Comparison of ENCODE assay signal across 16 cellular contexts in genomic region chr5:69295088-69295754, GRCh38. TPM values are rescaled to one million over a fixed set of nuclear protein-coding genes. Genes with fewer than 3 reads are reported as not detected.
DNase-seq lines count a peak whose midpoint lies in the region; ATAC-seq and TF ChIP-seq lines count a peak whose summit lies in the region.
"Had no signal": no experiment of that assay in that cellular context is flagged by ENCODE, and none has a peak within 500 bp of the region (broad histone marks: within the 10 kb centered on the region; RNA-seq: fewer than 3 reads in every experiment).

No MANE protein-coding gene starts in this region.

- H3K27ac ChIP-seq in Panc1 (ENCODE audit: low read length) = no peak overlapping the region
- H3K27ac ChIP-seq in neural progenitor cell = no peak overlapping the region
- no peak overlapping the region for H3K27ac ChIP-seq in left ventricle myocardium inferior (replicated peaks)

- peak overlapping the region; percentile 73 for H2AFZ ChIP-seq in neural progenitor cell (replicated peaks)

- H3K4me2 ChIP-seq in neural progenitor cell = no peak overlapping the region

- H3K27me3 Mint-ChIP-seq in neural progenitor cell (ENCODE audit: insufficient read depth, low read depth) = no peaks in the 10 kb centered on the region
- H3K27me3 Mint-ChIP-seq: activated naive CD8-positive, alpha-beta T cell treated with anti-CD3 and anti-CD28 coated beads, Interleukin-2, amount 10 ng/mL, durations not matched to agents 7 days and 5 days; naive B cell had no signal

- H3K27me3 ChIP-seq in Panc1 (ENCODE audit: control insufficient read depth, insufficient read depth, low read length) (no peaks in the 10 kb centered on the region), neural progenitor cell (no peaks in the 10 kb centered on the region), left ventricle myocardium inferior (ENCODE audit: low read depth) (no peaks in the 10 kb centered on the region)

- H3K4me3 ChIP-seq in Panc1 (ENCODE audit: low read depth in 2 of 2, low read length in 2 of 2) (no peak overlapping the region), neural progenitor cell (no peak overlapping the region), left ventricle myocardium inferior (no peak overlapping the region)
- H3K4me3 ChIP-seq: GM12878 had no signal

- no peaks in the 10 kb centered on the region for H3K9me3 Mint-ChIP-seq in neural progenitor cell
- H3K9me3 Mint-ChIP-seq: activated naive CD8-positive, alpha-beta T cell treated with anti-CD3 and anti-CD28 coated beads, Interleukin-2, amount 10 ng/mL, durations not matched to agents 7 days and 5 days; naive B cell had no signal

- in situ Hi-C loops in Panc1 (cut with HindIII; ENCODE audit: low pct_unique_long_range_greater_than_20kb, low sequenced_read_pairs) = no loop called here

- DNase-seq in ELR (ENCODE audit: low read depth) (peak; percentile 77), Panc1 (ENCODE audit: low read depth, low spot score) (no peak), dermis blood vessel endothelial cell (peak; percentile 86), neural progenitor cell (ENCODE audit: low spot score) (peak; percentile 14), sciatic nerve (ENCODE audit: low spot score) (no peak), cortex of kidney (lab: John Stamatoyannopoulos, UW) (no peak), left ventricle myocardium inferior (no peak), retina (no peak)
- DNase-seq: activated CD4-positive, alpha-beta T cell treated with anti-CD3 and anti-CD28 coated beads, Interleukin-2, amount 50 U/mL, for 48 hours; activated naive CD8-positive, alpha-beta T cell treated with anti-CD3 and anti-CD28 coated beads, Interleukin-2, amount 10 ng/mL, durations not matched to agents 7 days and 5 days; MM.1S; naive B cell; NCI-H510A; SHP77; stimulated activated CD4-positive, alpha-beta T cell treated with anti-CD3 and anti-CD28 coated beads, Interleukin-12 subunit alpha, Interleukin-12 subunit beta, amount 100 ng/mL, for 4 hours had no signal

- no peaks in the 10 kb centered on the region for H3K36me3 ChIP-seq in Panc1 (ENCODE audit: control insufficient read depth, insufficient read depth, low read length)
- no peaks in the 10 kb centered on the region for H3K36me3 ChIP-seq in neural progenitor cell
- peaks cover 24% of the 10 kb centered on the region for H3K36me3 ChIP-seq in left ventricle myocardium inferior

- peaks cover 23% of the 10 kb centered on the region for H3K4me1 Mint-ChIP-seq in neural progenitor cell
- H3K4me1 Mint-ChIP-seq: activated naive CD8-positive, alpha-beta T cell treated with anti-CD3 and anti-CD28 coated beads, Interleukin-2, amount 10 ng/mL, durations not matched to agents 7 days and 5 days; naive B cell had no signal

- no peak overlapping the region for H3K4me3 Mint-ChIP-seq in neural progenitor cell
- H3K4me3 Mint-ChIP-seq: activated naive CD8-positive, alpha-beta T cell treated with anti-CD3 and anti-CD28 coated beads, Interleukin-2, amount 10 ng/mL, durations not matched to agents 7 days and 5 days; naive B cell had no signal

- H3K4me1 ChIP-seq in Panc1 (ENCODE audit: control insufficient read depth, insufficient read depth, low read length) = no peaks in the 10 kb centered on the region; the same call in 1 of the 2 replicates
- peaks cover 7% of the 10 kb centered on the region for H3K4me1 ChIP-seq in neural progenitor cell
- H3K4me1 ChIP-seq in left ventricle myocardium inferior = no peaks in the 10 kb centered on the region

- peaks cover 1% of the 10 kb centered on the region for H3K36me3 Mint-ChIP-seq in neural progenitor cell
- H3K36me3 Mint-ChIP-seq: activated naive CD8-positive, alpha-beta T cell treated with anti-CD3 and anti-CD28 coated beads, Interleukin-2, amount 10 ng/mL, durations not matched to agents 7 days and 5 days had no signal

- no peak overlapping the region for H3K9ac ChIP-seq in neural progenitor cell

- H3K27ac Mint-ChIP-seq in neural progenitor cell = peak overlapping the region; percentile 70
- H3K27ac Mint-ChIP-seq: activated naive CD8-positive, alpha-beta T cell treated with anti-CD3 and anti-CD28 coated beads, Interleukin-2, amount 10 ng/mL, durations not matched to agents 7 days and 5 days had no signal

- no peaks in the 10 kb centered on the region for H3F3A ChIP-seq in neural progenitor cell (ENCODE audit: low read depth)

- H3K9me3 ChIP-seq in Panc1 (ENCODE audit: control insufficient read depth, insufficient read depth, low read depth, low read length) (no peaks in the 10 kb centered on the region), neural progenitor cell (ENCODE audit: low read depth) (no peaks in the 10 kb centered on the region), left ventricle myocardium inferior (replicated peaks) (no peaks in the 10 kb centered on the region)

- TF ChIP-seq CTCF in Panc1 (IDR thresholded peaks at IDR 0.05) (no peak), neural progenitor cell (IDR thresholded peaks at IDR 0.05) (no peak), left ventricle myocardium inferior (IDR thresholded peaks at IDR 0.05; ENCODE audit: borderline replicate concordance) (no peak)

- intact Hi-C loops in Panc1 (cut with micrococcal nuclease; ENCODE audit: unreplicated experiment) = no loop called here
- intact Hi-C loops in sciatic nerve (cut with DNase I) = no loop called here
- intact Hi-C loops in left ventricle myocardium inferior (cut with micrococcal nuclease) = no loop called here

- peak; percentile 80 for ATAC-seq in Panc1
- no peak for ATAC-seq in sciatic nerve
- ATAC-seq: GM12878 had no signal

- BruUV-seq in Panc1 (replicated peaks; lab: Mats Ljungman, UMichigan) = no TSS peak

- no peaks in the 10 kb centered on the region for H3K79me2 ChIP-seq in neural progenitor cell (ENCODE audit: low read depth)

- no peaks in the 10 kb centered on the region for H4K20me1 ChIP-seq in neural progenitor cell (ENCODE audit: low read depth)

- CTCF ChIA-PET in Panc1 (lab: Charles Lee) = interaction anchor here (0.6 kb wide), 1 partner anchor 64 kb away, joined by 4 read pairs; no protein-coding TSS in a partner anchor

- POLR2A ChIA-PET in Panc1 (lab: Charles Lee) = no interaction called here

RNA-seq across cellular contexts. Expression of gene CCDC125, which starts 37.4 kb away (rescaled TPM):
- total RNA-seq in Panc1 (2021; ENCODE audit: unreplicated experiment) (10.4 TPM), dermis blood vessel endothelial cell (5.6 and 8.7 TPM in 2 replicates), neural progenitor cell (ENCODE audit: low replicate concordance) (0.53 and 0.54 TPM in 2 replicates), sciatic nerve (7.5 TPM), left ventricle myocardium inferior (2.4 TPM)
- polyA plus RNA-seq in Panc1 (2012; ENCODE audit: insufficient read length) = 6.5 TPM

Comparison
In these comparisons a context has a peak if more than half of its experiments do, and no peak if none do; other contexts are left out.
1. DNase-seq: peak in ELR (single experiment), dermis blood vessel endothelial cell (single experiment) and neural progenitor cell (single experiment); none in Panc1 (single experiment), sciatic nerve (single experiment), cortex of kidney (single experiment), left ventricle myocardium inferior (single experiment) and retina (single experiment).